In the genomic region with DNA sequence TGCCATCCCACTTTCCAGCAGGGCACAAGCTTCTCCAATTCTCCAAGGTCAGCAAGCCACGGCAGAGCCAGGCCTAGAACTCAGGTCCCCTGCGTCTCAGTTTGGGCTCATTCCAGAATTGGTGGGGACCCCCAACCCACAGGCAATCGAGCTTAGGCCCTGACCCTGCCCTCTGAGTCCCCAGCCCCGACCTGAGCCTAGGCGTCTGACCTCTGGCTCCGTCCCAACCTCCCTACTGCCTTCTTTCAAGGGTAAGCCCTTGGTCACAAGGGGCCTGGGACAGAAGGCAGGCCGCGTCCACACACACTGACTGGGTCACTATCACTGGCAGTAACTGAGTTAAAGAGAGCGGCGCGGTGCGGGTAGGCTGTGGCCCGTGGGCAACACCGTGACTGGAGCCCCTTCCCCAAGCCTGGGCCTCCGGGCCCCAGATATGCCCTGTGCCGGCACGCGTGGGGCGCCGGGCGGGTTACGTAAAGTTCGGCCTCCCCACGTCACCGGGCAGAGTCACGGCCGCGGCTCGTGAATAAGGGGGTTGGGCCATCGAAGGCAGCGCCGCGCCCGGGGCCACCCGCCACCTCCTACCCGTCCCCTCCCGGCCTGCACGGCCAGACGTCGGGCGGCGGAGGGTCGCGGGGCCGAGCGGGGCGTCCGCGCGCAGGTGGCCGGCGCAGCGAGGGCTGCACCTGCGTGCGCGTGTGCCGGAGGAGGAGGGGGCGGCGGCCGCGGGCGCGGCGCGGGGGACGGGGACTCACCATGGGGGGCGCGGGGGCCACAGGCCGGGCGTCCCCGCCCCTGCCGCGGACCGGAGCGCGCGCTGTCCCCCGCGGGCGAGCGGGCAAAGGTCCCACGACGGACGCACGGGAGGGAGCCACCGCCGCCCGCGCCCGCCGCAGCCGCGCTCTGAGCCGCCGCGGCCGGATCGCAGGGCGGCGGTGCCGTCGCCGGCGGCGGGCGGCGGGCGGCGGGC, we compare ENCODE assay signal across 8 cellular contexts. TPM values are rescaled to one million over a fixed set of nuclear protein-coding genes. Genes with fewer than 3 reads are reported as not detected.
DNase-seq lines count a peak whose midpoint lies in the region; ATAC-seq, FAIRE-seq and TF ChIP-seq lines count a peak whose summit lies in the region.

No MANE protein-coding gene starts in this region.

- H3K4me1 Mint-ChIP-seq in activated CD4-positive, alpha-beta T cell treated with anti-CD3 and anti-CD28 coated beads, Interleukin-2, amount 10 ng/mL, durations not matched to agents 24 days and 14 days = peaks cover 13% of the 10 kb centered on the region

- H3K27ac Mint-ChIP-seq in activated CD4-positive, alpha-beta T cell treated with anti-CD3 and anti-CD28 coated beads, Interleukin-2, amount 10 ng/mL, durations not matched to agents 24 days and 14 days = peak overlapping the region; percentile 67

- ATAC-seq in mucosa of descending colon = peak; percentile 30

- DNase-seq in SIG-M5 treated with dmso at 0.1 percent for 504 hours (lab: John Stamatoyannopoulos, UW; ENCODE audit: unreplicated experiment) (peak; percentile 18), SIG-M5 (lab: John Stamatoyannopoulos, UW) (no peak), HK-2 (ENCODE audit: unreplicated experiment) (peak; percentile 44), epidermal melanocyte (ENCODE audit: insufficient read length, low spot score) (peak; percentile 79), mucosa of descending colon (peak; percentile 78 to 84 (median 83)), urothelium cell line (ENCODE audit: low spot score) (peak; percentile 16), NCI-H1105 treated with DMSO at 0.1 percent for 48 hours (lab: John Stamatoyannopoulos, UW) (no peak)
- peak; percentile 80 for DNase-seq in activated CD4-positive, alpha-beta T cell treated with anti-CD3 and anti-CD28 coated beads, Interleukin-2, amount 10 ng/mL, durations not matched to agents 24 days and 14 days

- H3K9me3 ChIP-seq in mucosa of descending colon = no peaks in the 10 kb centered on the region

- H3K4me3 Mint-ChIP-seq in activated CD4-positive, alpha-beta T cell treated with anti-CD3 and anti-CD28 coated beads, Interleukin-2, amount 10 ng/mL, durations not matched to agents 24 days and 14 days = peak overlapping the region; percentile 75

- H3K4me1 ChIP-seq in mucosa of descending colon (ENCODE audit: low read depth) = peaks cover 28% of the 10 kb centered on the region

- H3K36me3 Mint-ChIP-seq in activated CD4-positive, alpha-beta T cell treated with anti-CD3 and anti-CD28 coated beads, Interleukin-2, amount 10 ng/mL, durations not matched to agents 24 days and 14 days (ENCODE audit: low read depth) = peaks cover 1% of the 10 kb centered on the region

- H3K27me3 Mint-ChIP-seq in activated CD4-positive, alpha-beta T cell treated with anti-CD3 and anti-CD28 coated beads, Interleukin-2, amount 10 ng/mL, durations not matched to agents 24 days and 14 days = no peaks in the 10 kb centered on the region

- intact Hi-C loops in activated CD4-positive, alpha-beta T cell treated with anti-CD3 and anti-CD28 coated beads, Interleukin-2, amount 10 ng/mL, durations not matched to agents 24 days and 14 days (cut with micrococcal nuclease) = no loop called here
- intact Hi-C loops in mucosa of descending colon (cut with DNase I, micrococcal nuclease) = no loop called here

- no peak for TF ChIP-seq CTCF in mucosa of descending colon (IDR thresholded peaks at IDR 0.05)

- H3K36me3 ChIP-seq in mucosa of descending colon (ENCODE audit: low read depth) = no peaks in the 10 kb centered on the region

- peak overlapping the region; percentile 33 for H3K4me3 ChIP-seq in mucosa of descending colon

- H3K9me3 Mint-ChIP-seq in activated CD4-positive, alpha-beta T cell treated with anti-CD3 and anti-CD28 coated beads, Interleukin-2, amount 10 ng/mL, durations not matched to agents 24 days and 14 days = no peaks in the 10 kb centered on the region

- no peak for FAIRE-seq in urothelium cell line (lab: Jason Lieb, UNC)

RNA-seq across cellular contexts. Expression of a gene that starts 0.5 kb away (rescaled TPM):
- 14.6 and 16.5 TPM in 2 replicates for total RNA-seq in activated CD4-positive, alpha-beta T cell treated with anti-CD3 and anti-CD28 coated beads, Interleukin-2, amount 10 ng/mL, durations not matched to agents 24 days and 14 days
- total RNA-seq in mucosa of descending colon = 100 to 1,000 TPM in 1 of 3 donors, 10 to 100 TPM in 2; 75.6 to 100 (median 84.7) TPM

Comparison
In these comparisons a context has a peak if more than half of its experiments do, and no peak if none do; other contexts are left out.
1. DNase-seq: peak in SIG-M5 treated with dmso at 0.1 percent for 504 hours (single experiment), HK-2 (single experiment), activated CD4-positive, alpha-beta T cell treated with anti-CD3 and anti-CD28 coated beads, Interleukin-2, amount 10 ng/mL, durations not matched to agents 24 days and 14 days (single experiment), epidermal melanocyte (single experiment), mucosa of descending colon (3 of 3) and urothelium cell line (single experiment); none in SIG-M5 (single experiment) and NCI-H1105 treated with DMSO at 0.1 percent for 48 hours (single experiment).